8 cellular contexts compared by ENCODE assay signal in the genomic region with DNA sequence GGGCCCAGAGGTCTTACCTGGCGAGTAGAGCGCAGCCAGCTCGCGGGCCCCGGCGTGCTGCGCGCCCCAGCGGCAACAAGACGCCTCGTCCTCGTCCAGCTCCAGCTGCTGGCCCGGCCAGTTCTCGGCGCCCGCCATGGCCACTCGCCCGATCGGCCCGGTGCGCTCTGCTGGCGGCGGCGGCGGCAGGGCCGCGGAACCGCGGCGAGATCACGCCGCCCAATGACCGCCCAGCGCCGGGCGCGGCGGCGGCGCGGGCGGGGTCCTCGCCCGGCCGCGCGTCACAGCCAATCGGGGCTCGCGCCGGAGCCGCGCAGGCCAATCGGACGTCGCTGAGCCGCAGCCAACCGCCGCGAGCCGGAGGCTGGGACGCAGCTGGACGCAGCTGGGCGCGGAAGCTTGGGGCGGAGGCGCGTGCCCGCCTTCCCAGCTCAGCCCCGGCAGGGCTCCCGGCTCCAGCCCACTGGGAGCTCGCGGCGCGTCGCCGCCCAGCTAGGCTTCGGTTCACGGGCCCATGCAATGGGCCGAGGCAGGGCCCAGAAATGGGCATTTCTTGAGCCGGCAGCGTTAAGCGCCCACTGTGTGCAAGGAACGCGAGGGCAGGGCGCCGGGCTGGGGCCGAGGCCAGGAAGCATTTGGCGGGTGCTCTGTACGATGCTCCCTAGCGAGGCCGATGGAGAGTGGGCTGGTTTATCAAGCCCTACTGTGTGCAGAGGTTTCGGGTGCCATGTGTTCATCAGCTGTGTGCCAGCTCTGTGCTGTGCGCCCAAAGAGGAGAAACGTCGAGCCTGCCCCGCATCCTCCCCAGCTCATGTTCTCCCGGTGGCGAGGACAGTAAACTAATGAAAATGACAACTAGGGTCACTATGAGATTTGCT. TPM values are rescaled to one million over a fixed set of nuclear protein-coding genes. Genes with fewer than 3 reads are reported as not detected.
DNase-seq lines count a peak whose midpoint lies in the region; ATAC-seq lines count a peak whose summit lies in the region.

Gene PEDS1 (minus strand): TSS at position 224 of the 878 bp plus-strand sequence. CDS start 86 bp downstream, at position 138.

- ATAC-seq in GM18909 (IDR thresholded peaks at IDR 0.05; ENCODE audit: poor library complexity, unreplicated experiment) (peak; percentile 93), HG03175 (IDR thresholded peaks at IDR 0.05; ENCODE audit: unreplicated experiment) (peak; percentile 96)

- DNase-seq in AG08395 (ENCODE audit: low spot score) (peak; percentile 98), NCI-H446 treated with DMSO at 0.1 percent for 48 hours (lab: John Stamatoyannopoulos, UW) (peak; percentile 89), cerebellum (ENCODE audit: low spot score) (peak; percentile 97), kidney glomerular epithelial cell (lab: John Stamatoyannopoulos, UW) (peak; percentile 81)
- peak; percentile 65 for DNase-seq in activated CD4-positive, alpha-beta T cell treated with anti-CD3 and anti-CD28 coated beads for 1 hour
- DNase-seq in stimulated activated CD4-positive, alpha-beta T cell treated with anti-CD3 and anti-CD28 coated beads, Interleukin-1b, Interleukin-23, amount 100 ng/mL, for 1 hour (ENCODE audit: low read depth in 2 of 2): peak; percentile 42 to 54

RNA-seq across cellular contexts. Expression of gene PEDS1, which starts in this region (rescaled TPM):
- 8.6 TPM for total RNA-seq in cerebellum

Comparison
In these comparisons a context has a peak if more than half of its experiments do, and no peak if none do; other contexts are left out.
1. Peak in every context shown above with its lines: DNase-seq and ATAC-seq.
2. DNase-seq: peak in every context shown above with its lines; median percentile 98 in AG08395; 97 in cerebellum; 89 in NCI-H446 treated with DMSO at 0.1 percent for 48 hours; 81 in kidney glomerular epithelial cell; 65 in activated CD4-positive, alpha-beta T cell treated with anti-CD3 and anti-CD28 coated beads for 1 hour; 48 in stimulated activated CD4-positive, alpha-beta T cell treated with anti-CD3 and anti-CD28 coated beads, Interleukin-1b, Interleukin-23, amount 100 ng/mL, for 1 hour.